In genomic region chr5:16609412-16609811, GRCh38 we compare ENCODE assay signal across 28 cellular contexts.
"Had no signal": no experiment of that assay in that cellular context is flagged by ENCODE, and none has a peak within 500 bp of the region (broad histone marks: within the 10 kb centered on the region; RNA-seq: fewer than 3 reads in every experiment).

No MANE protein-coding gene starts in this region.

- H3K27ac Mint-ChIP-seq: activated CD8-positive, alpha-beta T cell treated with anti-CD3 and anti-CD28 coated beads for 36 hours; activated naive CD8-positive, alpha-beta T cell treated with anti-CD3 and anti-CD28 coated beads for 36 hours; activated T-cell treated with anti-CD3 and anti-CD28 coated beads, Interleukin-2, amount 50 U/mL, for 24 hours; activated T-helper 1 cell treated with anti-CD3 and anti-CD28 coated beads, Interleukin-12 subunit alpha, Interleukin-12 subunit beta, Interleukin-2, Interleukin-4 antibody, amounts not matched to agents 30 ng/mL and 10 ng/mL and 1 ng/mL, durations not matched to agents 14 hours and 24 hours and 36 hours had no signal

- DNase-seq: activated CD4-positive, alpha-beta T cell treated with anti-CD3 and anti-CD28 coated beads for 4 hours; activated CD8-positive, alpha-beta T cell treated with anti-CD3 and anti-CD28 coated beads for 36 hours; activated effector memory CD4-positive, alpha-beta T cell treated with Interleukin-2 at 50 U/mL for 16 hours; activated naive CD4-positive, alpha-beta T cell; activated naive CD8-positive, alpha-beta T cell treated with anti-CD3 and anti-CD28 coated beads for 36 hours; activated T-cell treated with anti-CD3 and anti-CD28 coated beads, Interleukin-2, amount 50 U/mL, for 24 hours; anterior cingulate cortex; cerebellar nuclear complex; MG63; MV-4-11; NCI-H1092 treated with DMSO at 0.1 percent for 48 hours; NCI-H1417 treated with DMSO at 0.1 percent for 48 hours; NCI-H1694; NCI-H2029; NCI-H345; NCI-H510A treated with DMSO at 0.1 percent for 48 hours; NCI-H69; Peyer's patch; Right ventricle myocardium superior; SJCRH30; SK-N-SH; T-helper 1 cell; WERI-Rb-1 had no signal

- ATAC-seq: activated CD4-positive, CD25-positive, alpha-beta regulatory T cell treated with anti-CD3 and anti-CD28 coated beads, Interleukin-2, amount 50 U/mL, for 24 hours; activated CD8-positive, alpha-beta T cell treated with anti-CD3 and anti-CD28 coated beads for 36 hours had no signal

- H3K4me3 ChIP-seq: adrenal gland, MG63, Peyer's patch, SJCRH30 had no signal

- H3K9me3 ChIP-seq: adrenal gland, MG63, Peyer's patch, SJCRH30, SK-N-SH had no signal

- H3K4me3 Mint-ChIP-seq: activated CD8-positive, alpha-beta T cell treated with anti-CD3 and anti-CD28 coated beads for 36 hours; activated naive CD8-positive, alpha-beta T cell treated with anti-CD3 and anti-CD28 coated beads for 36 hours; activated T-cell treated with anti-CD3 and anti-CD28 coated beads, Interleukin-2, amount 50 U/mL, for 24 hours; activated T-helper 1 cell treated with anti-CD3 and anti-CD28 coated beads, Interleukin-12 subunit alpha, Interleukin-12 subunit beta, Interleukin-2, Interleukin-4 antibody, amounts not matched to agents 30 ng/mL and 10 ng/mL and 1 ng/mL, durations not matched to agents 14 hours and 24 hours and 36 hours had no signal

- H3K36me3 ChIP-seq: adrenal gland, MG63, Peyer's patch, SJCRH30, WERI-Rb-1 had no signal

- H3K27me3 Mint-ChIP-seq: activated CD8-positive, alpha-beta T cell treated with anti-CD3 and anti-CD28 coated beads for 36 hours; activated naive CD8-positive, alpha-beta T cell treated with anti-CD3 and anti-CD28 coated beads for 36 hours; activated T-cell treated with anti-CD3 and anti-CD28 coated beads, Interleukin-2, amount 50 U/mL, for 24 hours had no signal

- H3K27me3 ChIP-seq: adrenal gland, SJCRH30 had no signal

- H3K9ac ChIP-seq: KMS-11, SK-N-SH had no signal

- H3K9me3 Mint-ChIP-seq: activated T-cell treated with anti-CD3 and anti-CD28 coated beads, Interleukin-2, amount 50 U/mL, for 24 hours had no signal

- H3K4me1 ChIP-seq: adrenal gland, Peyer's patch, SJCRH30 had no signal

- H3K4me2 ChIP-seq: KMS-11, SK-N-SH had no signal

- H3K27ac ChIP-seq: adrenal gland, KMS-11, Peyer's patch, RWPE1, SJCRH30, WERI-Rb-1 had no signal
